In the genomic region with DNA sequence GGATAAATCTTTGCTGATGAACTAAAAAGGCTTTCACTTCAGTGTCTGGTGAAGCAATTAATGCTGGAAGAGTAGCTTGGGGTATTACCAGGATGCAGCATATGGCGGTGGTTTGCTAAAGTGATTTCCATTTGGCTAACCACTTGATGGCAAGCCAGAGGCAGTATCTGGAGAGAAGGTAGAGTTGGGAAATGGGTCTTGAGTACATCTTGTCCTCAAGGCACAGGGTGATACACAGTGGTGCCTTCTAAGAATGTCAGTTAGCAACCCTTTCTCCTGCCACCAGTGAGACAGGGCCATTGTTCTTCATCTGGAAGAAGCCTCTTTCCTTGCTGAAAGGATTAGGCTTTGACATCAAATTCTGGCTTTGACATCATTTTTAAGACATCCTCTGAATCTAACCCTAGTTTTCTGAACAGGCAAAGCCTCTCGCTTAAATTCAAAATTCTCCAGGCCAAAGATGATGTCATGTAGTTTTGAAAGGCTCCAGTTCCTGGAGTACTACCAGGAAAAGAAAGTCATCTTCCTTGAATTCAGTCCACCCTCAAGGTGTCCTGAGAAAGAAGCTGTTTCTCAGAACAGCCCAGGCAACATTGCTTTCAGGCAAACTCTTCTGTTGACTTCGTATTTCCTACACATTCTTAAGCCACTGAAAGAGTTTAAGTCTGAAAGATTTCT, we compare ENCODE assay signal across 10 cellular contexts.
DNase-seq lines count a peak whose midpoint lies in the region; ATAC-seq, FAIRE-seq and TF ChIP-seq lines count a peak whose summit lies in the region.
"Had no signal": no experiment of that assay in that cellular context is flagged by ENCODE, and none has a peak within 500 bp of the region (broad histone marks: within the 10 kb centered on the region; RNA-seq: fewer than 3 reads in every experiment).

No MANE protein-coding gene starts in this region.

- peaks cover 2% of the 10 kb centered on the region for H3K9me3 Mint-ChIP-seq in activated CD4-positive, alpha-beta T cell treated with anti-CD3 and anti-CD28 coated beads for 36 hours (ENCODE audit: low read depth)
- H3K9me3 Mint-ChIP-seq in glutamatergic neuron (ENCODE audit: unreplicated experiment) = no peaks in the 10 kb centered on the region

- H3K27ac ChIP-seq in keratinocyte (ENCODE audit: control insufficient read depth, insufficient read depth, low read length) = no peak overlapping the region
- H3K27ac ChIP-seq in temporal lobe (ENCODE audit: low read depth, low read length) = peak overlapping the region; percentile 51

- DNase-seq in activated CD4-positive, alpha-beta T cell treated with anti-CD3 and anti-CD28 coated beads for 36 hours = no peak
- no peak for DNase-seq in activated CD4-positive, alpha-beta T cell treated with anti-CD3 and anti-CD28 coated beads for 48 hours
- peak; percentile 55 for DNase-seq in astrocyte of the hippocampus (ENCODE audit: low read depth, low spot score)
- no peak for DNase-seq in keratinocyte (ENCODE audit: low read depth, low spot score)
- no peak for DNase-seq in glutamatergic neuron
- DNase-seq in HK-2 (ENCODE audit: unreplicated experiment) = no peak
- DNase-seq in GM03348 (ENCODE audit: low spot score) = no peak
- DNase-seq: NCI-H1417, RPMI8226 had no signal

- H3K36me3 ChIP-seq in keratinocyte (ENCODE audit: control insufficient read depth in 2 of 2, extremely low read depth in 1 of 2, insufficient read depth in 2 of 2, low read length in 2 of 2) = peaks cover 0 to 11% of the 10 kb centered on the region in 2 experiments

- peaks cover 15% of the 10 kb centered on the region for H3K4me1 ChIP-seq in keratinocyte (ENCODE audit: control insufficient read depth, extremely low read depth, insufficient read depth, low read length)

- POLR2A ChIA-PET in activated CD4-positive, alpha-beta T cell treated with anti-CD3 and anti-CD28 coated beads for 36 hours (lab: Charles Lee) = interaction anchor here (0.6 to 2.1 kb wide), 5 partner anchors 10 to 204 kb away, joined by 3 to 18 read pairs (median 6); no protein-coding TSS in a partner anchor

- H3K4me2 ChIP-seq in keratinocyte (ENCODE audit: control insufficient read depth, extremely low read depth, insufficient read depth, low read depth, low read length) = no peak overlapping the region

- TF ChIP-seq CTCF in keratinocyte (optimal IDR thresholded peaks at IDR 0.05 in 1 of 3, IDR thresholded peaks at IDR 0.05 in 1 of 3, conservative IDR thresholded peaks at IDR 0.05 in 1 of 3; ENCODE audit: extremely low read depth in 1 of 3, insufficient read depth in 2 of 3, low read length in 3 of 3) (no peak), glutamatergic neuron (IDR thresholded peaks at IDR 0.05; ENCODE audit: partially characterized antibody, unreplicated experiment) (no peak)

- H3K9ac ChIP-seq in keratinocyte (ENCODE audit: control insufficient read depth, extremely low read depth, insufficient read depth, low read length) = no peak overlapping the region

- no peak overlapping the region for H2AFZ ChIP-seq in keratinocyte (ENCODE audit: control insufficient read depth, low read length)

- no peaks in the 10 kb centered on the region for H3K9me3 ChIP-seq in keratinocyte (ENCODE audit: control insufficient read depth, low read depth, low read length)

- H4K20me1 ChIP-seq in keratinocyte (ENCODE audit: control insufficient read depth, extremely low read depth, insufficient read depth, low read length) = no peaks in the 10 kb centered on the region

- FAIRE-seq in keratinocyte (lab: Jason Lieb, UNC) = peak; percentile 77

- no peak overlapping the region for H3K4me3 Mint-ChIP-seq in activated CD4-positive, alpha-beta T cell treated with anti-CD3 and anti-CD28 coated beads for 36 hours
- no peak overlapping the region for H3K4me3 Mint-ChIP-seq in glutamatergic neuron (ENCODE audit: unreplicated experiment)

- no peak overlapping the region for H3K4me3 ChIP-seq in keratinocyte (ENCODE audit: control insufficient read depth in 2 of 3, extremely low read depth in 1 of 3, insufficient read depth in 2 of 3, low read depth in 1 of 3, low read length in 3 of 3)

- no peaks in the 10 kb centered on the region for H3K27me3 Mint-ChIP-seq in activated CD4-positive, alpha-beta T cell treated with anti-CD3 and anti-CD28 coated beads for 36 hours
- H3K27me3 Mint-ChIP-seq in glutamatergic neuron (ENCODE audit: unreplicated experiment) = no peaks in the 10 kb centered on the region

- intact Hi-C loops in activated CD4-positive, alpha-beta T cell treated with anti-CD3 and anti-CD28 coated beads for 36 hours (cut with DNase I, micrococcal nuclease) = loop anchor here in 1 of 2 experiments (2.0 kb wide), 2 partner anchors 17 to 19 kb away; no protein-coding TSS in a partner anchor

- peaks cover 92% of the 10 kb centered on the region for H3K36me3 Mint-ChIP-seq in activated CD4-positive, alpha-beta T cell treated with anti-CD3 and anti-CD28 coated beads for 36 hours (ENCODE audit: low read depth)
- H3K36me3 Mint-ChIP-seq in glutamatergic neuron (ENCODE audit: unreplicated experiment) = no peaks in the 10 kb centered on the region

- H3K79me2 ChIP-seq in keratinocyte (ENCODE audit: control insufficient read depth, insufficient read depth, low read length) = no peaks in the 10 kb centered on the region

- no peaks in the 10 kb centered on the region for H3K27me3 ChIP-seq in keratinocyte (ENCODE audit: control insufficient read depth, extremely low read depth, insufficient read depth, low read length)

- peaks cover 86% of the 10 kb centered on the region for H3K4me1 Mint-ChIP-seq in activated CD4-positive, alpha-beta T cell treated with anti-CD3 and anti-CD28 coated beads for 36 hours
- H3K4me1 Mint-ChIP-seq in glutamatergic neuron (ENCODE audit: low read depth, unreplicated experiment) = no peaks in the 10 kb centered on the region

- dilution Hi-C loops in keratinocyte (cut with MboI; ENCODE audit: extremely low pct_ligation_motif_present, low sequenced_read_pairs) = no loop called here

- H3K27ac Mint-ChIP-seq in activated CD4-positive, alpha-beta T cell treated with anti-CD3 and anti-CD28 coated beads for 36 hours = peak overlapping the region; percentile 83
- H3K27ac Mint-ChIP-seq in glutamatergic neuron (ENCODE audit: unreplicated experiment) = no peak overlapping the region

- ATAC-seq in activated CD4-positive, alpha-beta T cell treated with anti-CD3 and anti-CD28 coated beads for 36 hours = no peak

- CTCF ChIA-PET in activated CD4-positive, alpha-beta T cell treated with anti-CD3 and anti-CD28 coated beads for 36 hours (lab: Charles Lee) = interaction anchor here (0.7 to 3.5 kb wide), 10 partner anchors 9 to 181 kb away, joined by 3 to 17 read pairs (median 4); no protein-coding TSS in a partner anchor

- H3K9me1 ChIP-seq in keratinocyte (ENCODE audit: control insufficient read depth, extremely low read depth, insufficient read depth, low read length) = no peaks in the 10 kb centered on the region
